2 cellular contexts compared by ENCODE assay signal in the genomic region with DNA sequence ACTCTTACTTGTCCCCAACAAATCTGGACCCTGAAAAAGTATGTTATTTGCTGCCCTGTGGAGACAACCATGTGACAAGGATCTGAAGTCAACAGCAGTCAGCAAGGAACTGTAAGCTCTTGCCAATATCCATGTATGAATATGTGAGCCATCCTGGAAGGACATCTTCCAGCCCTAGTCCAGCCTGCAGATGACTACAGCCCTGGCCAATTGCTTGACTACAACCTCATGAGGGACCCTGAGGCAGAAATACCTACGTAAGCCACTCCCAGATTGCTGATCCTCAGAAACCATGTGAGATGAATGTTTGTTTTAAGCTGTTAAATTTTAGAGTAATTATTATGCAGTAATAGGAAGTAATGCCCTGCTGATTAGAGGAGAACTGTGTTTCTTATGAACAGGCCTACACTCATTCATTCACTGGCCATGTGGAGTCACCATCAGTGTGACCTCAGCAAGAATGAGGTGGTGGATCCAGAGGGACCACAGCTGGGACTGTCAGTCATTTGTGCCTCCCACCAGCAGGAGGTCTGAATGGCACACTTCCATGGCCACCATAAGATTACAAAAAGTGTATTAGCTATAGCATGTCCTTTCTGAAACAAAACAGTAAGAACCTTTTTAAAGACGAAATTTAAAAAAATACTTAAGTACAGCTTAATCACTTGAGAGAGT.
A peak's percentile ranks its signal among the peaks of the same experiment; 100 is the strongest.
TF ChIP-seq lines count a peak whose summit lies in the region.

No MANE protein-coding gene starts in this region.

TF ChIP-seq in HepG2, 621 proteins besides CTCF, POLR2A, EP300 and RAD21:
- no peak for TF ChIP-seq GLI4 (CRISPR knock-in tag; IDR thresholded peaks at IDR 0.05; ENCODE audit: borderline replicate concordance)
- TF ChIP-seq ZNF570 (CRISPR knock-in tag; IDR thresholded peaks at IDR 0.05; ENCODE audit: borderline replicate concordance), result no peak
- TF ChIP-seq SOX5 (CRISPR knock-in tag; IDR thresholded peaks at IDR 0.05; ENCODE audit: borderline replicate concordance), result no peak
- TF ChIP-seq, protein P1, sequence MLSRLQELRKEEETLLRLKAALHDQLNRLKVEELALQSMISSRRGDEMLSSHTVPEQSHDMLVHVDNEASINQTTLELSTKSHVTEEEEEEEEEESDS (CRISPR knock-in tag; IDR thresholded peaks at IDR 0.05; ENCODE audit: borderline replicate concordance), result no peak
- no peak for TF ChIP-seq ZSCAN12 (CRISPR knock-in tag; IDR thresholded peaks at IDR 0.05)
- no peak for TF ChIP-seq ZNF101 (CRISPR knock-in tag; IDR thresholded peaks at IDR 0.05; ENCODE audit: borderline replicate concordance, low read depth)
- TF ChIP-seq ZNF496 (CRISPR knock-in tag; IDR thresholded peaks at IDR 0.05; ENCODE audit: insufficient replicate concordance), result no peak
- TF ChIP-seq, protein P2, sequence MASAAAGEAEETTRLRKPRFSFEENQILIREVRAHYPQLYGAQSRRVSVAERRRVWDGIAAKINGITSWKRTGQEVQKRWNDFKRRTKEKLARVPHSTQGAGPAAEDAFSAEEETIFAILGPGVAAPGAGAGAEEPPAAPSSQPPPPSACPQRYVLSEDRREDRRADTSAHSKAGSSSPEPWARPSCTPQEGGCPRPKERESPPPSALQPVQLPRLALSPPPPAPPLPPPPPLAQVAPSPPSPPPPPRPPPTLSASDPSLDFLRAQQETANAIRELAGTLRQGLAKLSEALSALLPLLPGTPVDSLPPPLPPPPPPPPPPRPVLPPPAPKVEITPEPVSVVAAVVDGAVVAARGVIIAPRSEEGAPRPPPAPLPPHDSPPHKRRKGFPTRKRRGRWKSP (CRISPR knock-in tag; IDR thresholded peaks at IDR 0.05), result no peak
TF ChIP-seq in HepG2: peak in this region for 0.

TF ChIP-seq in K562, 482 proteins besides CTCF, POLR2A, EP300 and RAD21:
- TF ChIP-seq ZNF24 (IDR thresholded peaks at IDR 0.05), result 0 out of 2 replicates have a peak, but pooled peaks have one; percentile 49
- TF ChIP-seq, protein P3, sequence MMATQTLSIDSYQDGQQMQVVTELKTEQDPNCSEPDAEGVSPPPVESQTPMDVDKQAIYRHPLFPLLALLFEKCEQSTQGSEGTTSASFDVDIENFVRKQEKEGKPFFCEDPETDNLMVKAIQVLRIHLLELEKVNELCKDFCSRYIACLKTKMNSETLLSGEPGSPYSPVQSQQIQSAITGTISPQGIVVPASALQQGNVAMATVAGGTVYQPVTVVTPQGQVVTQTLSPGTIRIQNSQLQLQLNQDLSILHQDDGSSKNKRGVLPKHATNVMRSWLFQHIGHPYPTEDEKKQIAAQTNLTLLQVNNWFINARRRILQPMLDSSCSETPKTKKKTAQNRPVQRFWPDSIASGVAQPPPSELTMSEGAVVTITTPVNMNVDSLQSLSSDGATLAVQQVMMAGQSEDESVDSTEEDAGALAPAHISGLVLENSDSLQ (IDR thresholded peaks at IDR 0.05), result peak; percentile 83
- TF ChIP-seq CBX2 (IDR thresholded peaks at IDR 0.05; ENCODE audit: insufficient read depth, low read length, poor library complexity, severe bottlenecking), result no peak
